34 cellular contexts compared by ENCODE assay signal in genomic region chr12:67400742-67401141, GRCh38.
"Had no signal": no experiment of that assay in that cellular context is flagged by ENCODE, and none has a peak within 500 bp of the region (broad histone marks: within the 10 kb centered on the region; RNA-seq: fewer than 3 reads in every experiment).

No MANE protein-coding gene starts in this region.

- H3K27ac ChIP-seq: KMS-11 had no signal

- H3K4me2 ChIP-seq: KMS-11 had no signal

- H3K9ac ChIP-seq: KMS-11 had no signal

- H3K4me3 ChIP-seq: MG63 had no signal

- DNase-seq: Karpas-422, Kasumi-1, KG1, MG63, MM.1S, MV-4-11, NCI-H1048, NCI-H1092, NCI-H1092 treated with DMSO at 0.1 percent for 48 hours, NCI-H1105, NCI-H1105 treated with DMSO at 0.1 percent for 48 hours, NCI-H1417, NCI-H1417 treated with DMSO at 0.1 percent for 48 hours, NCI-H1436 treated with DMSO at 0.1 percent for 48 hours, NCI-H146, NCI-H1694, NCI-H1694 treated with DMSO at 0.1 percent for 48 hours, NCI-H187, NCI-H187 treated with DMSO at 0.1 percent for 48 hours, NCI-H1930, NCI-H2029, NCI-H2029 treated with DMSO at 0.1 percent for 48 hours, NCI-H2081, NCI-H2081 treated with DMSO at 0.1 percent for 48 hours, NCI-H2107, NCI-H2171, NCI-H2171 treated with DMSO at 0.1 percent for 48 hours, NCI-H226, NCI-H345, NCI-H446, NCI-H446 treated with DMSO at 0.1 percent for 48 hours, NCI-H510A, NCI-H510A treated with DMSO at 0.1 percent for 48 hours had no signal

- H3K36me3 ChIP-seq: MG63 had no signal

- H3K27me3 ChIP-seq: MG63 had no signal
